8 cellular contexts compared by ENCODE assay signal in the genomic region with DNA sequence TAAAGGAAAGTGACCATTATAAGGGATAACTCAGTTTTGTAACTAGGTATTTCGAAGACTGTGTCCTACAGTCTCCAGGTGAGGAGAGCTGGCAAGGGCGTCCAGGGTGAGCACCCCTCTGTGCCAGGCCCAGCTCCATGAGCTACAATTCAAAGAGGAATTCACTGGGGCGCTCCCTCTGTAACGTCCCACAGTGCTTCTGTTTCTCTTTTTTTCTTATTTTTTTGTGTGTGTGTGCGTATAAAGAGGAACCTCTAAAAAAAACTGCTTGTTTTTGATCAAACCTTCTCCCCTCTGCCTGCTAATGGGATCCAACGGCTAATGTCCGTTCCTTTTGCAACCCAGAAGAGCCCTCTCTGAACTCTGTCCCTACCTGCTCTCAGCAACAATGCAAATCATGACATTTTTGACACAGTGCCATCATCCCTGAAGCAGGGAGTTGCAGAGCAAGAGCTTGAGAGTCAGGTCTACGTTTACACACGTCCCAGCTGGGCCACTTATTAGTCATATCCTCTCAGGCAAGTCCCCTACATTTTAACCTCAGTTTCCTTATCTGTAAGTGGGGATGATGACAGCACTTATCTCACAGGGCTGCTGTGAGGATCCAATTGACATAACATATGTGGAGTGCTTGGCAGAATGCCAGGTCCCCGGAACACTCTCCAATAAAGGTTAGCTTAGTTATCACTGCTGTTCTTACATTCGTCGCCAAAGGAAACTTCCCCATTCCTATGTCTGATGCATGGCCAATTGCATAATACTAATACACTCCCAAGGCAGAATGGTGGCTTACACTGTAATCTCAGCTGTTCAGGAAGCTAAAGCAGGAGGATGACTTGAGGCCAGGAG. TPM values are rescaled to one million over a fixed set of nuclear protein-coding genes. Genes with fewer than 3 reads are reported as not detected.
DNase-seq lines count a peak whose midpoint lies in the region; ATAC-seq lines count a peak whose summit lies in the region.

No MANE protein-coding gene starts in this region.

- peak overlapping the region; percentile 18 for H3K27ac ChIP-seq in right cardiac atrium (ENCODE audit: low read length)

- no peaks in the 10 kb centered on the region for H3K9me3 ChIP-seq in right cardiac atrium (ENCODE audit: control insufficient read depth, low read length)

- H3K4me3 ChIP-seq in right cardiac atrium (ENCODE audit: low read length), result no peak overlapping the region

- H3K27me3 ChIP-seq in right cardiac atrium (ENCODE audit: control insufficient read depth, insufficient read depth), result no peaks in the 10 kb centered on the region

- H3K4me3 Mint-ChIP-seq in activated T-helper 1 cell treated with anti-CD3 and anti-CD28 coated beads, Interleukin-12 subunit alpha, Interleukin-12 subunit beta, Interleukin-2, Interleukin-4 antibody, amounts not matched to agents 30 ng/mL and 10 ng/mL and 1 ng/mL, durations not matched to agents 14 hours and 24 hours and 36 hours, result no peak overlapping the region
- H3K4me3 Mint-ChIP-seq in stimulated activated effector memory CD8-positive, alpha-beta T cell treated with anti-CD3 and anti-CD28 coated beads, Interleukin-12 subunit alpha, Interleukin-12 subunit beta, amount 100 ng/mL, for 72 hours, result no peak overlapping the region

- DNase-seq in NCI-H1417 (lab: John Stamatoyannopoulos, UW), result peak; percentile 2 to 86 (median 48)
- no peak for DNase-seq in NCI-H1417 treated with DMSO at 0.1 percent for 48 hours (lab: John Stamatoyannopoulos, UW)
- DNase-seq in NCI-H446 treated with DMSO at 0.1 percent for 48 hours (lab: John Stamatoyannopoulos, UW), result peak; percentile 49
- DNase-seq in activated T-helper 1 cell treated with anti-CD3 and anti-CD28 coated beads, Interleukin-12 subunit alpha, Interleukin-12 subunit beta, Interleukin-2, Interleukin-4 antibody, amounts not matched to agents 30 ng/mL and 10 ng/mL and 1 ng/mL, durations not matched to agents 14 hours and 24 hours and 36 hours (ENCODE audit: low spot score), result peak; percentile 37
- DNase-seq in right cardiac atrium, result peak; percentile 93 to 96 (median 95)
- DNase-seq in stimulated activated effector memory CD8-positive, alpha-beta T cell treated with anti-CD3 and anti-CD28 coated beads, Interleukin-12 subunit alpha, Interleukin-12 subunit beta, amount 100 ng/mL, for 72 hours (ENCODE audit: low spot score in 2 of 2), result peak; percentile 14 to 71

- H3K9me3 Mint-ChIP-seq in activated T-helper 1 cell treated with anti-CD3 and anti-CD28 coated beads, Interleukin-12 subunit alpha, Interleukin-12 subunit beta, Interleukin-2, Interleukin-4 antibody, amounts not matched to agents 30 ng/mL and 10 ng/mL and 1 ng/mL, durations not matched to agents 14 hours and 24 hours and 36 hours, result no peaks in the 10 kb centered on the region
- H3K9me3 Mint-ChIP-seq in stimulated activated effector memory CD8-positive, alpha-beta T cell treated with anti-CD3 and anti-CD28 coated beads, Interleukin-12 subunit alpha, Interleukin-12 subunit beta, amount 100 ng/mL, for 72 hours, result no peaks in the 10 kb centered on the region

- intact Hi-C loops in activated T-helper 1 cell treated with anti-CD3 and anti-CD28 coated beads, Interleukin-12 subunit alpha, Interleukin-12 subunit beta, Interleukin-2, Interleukin-4 antibody, amounts not matched to agents 30 ng/mL and 10 ng/mL and 1 ng/mL, durations not matched to agents 14 hours and 24 hours and 36 hours (cut with micrococcal nuclease), result loop anchor here (1.0 kb wide), 2 partner anchors 17 to 184 kb away; a partner anchor contains a TSS
- intact Hi-C loops in right cardiac atrium (cut with DNase I), result no loop called here

- peaks cover 56% of the 10 kb centered on the region for H3K36me3 Mint-ChIP-seq in activated T-helper 1 cell treated with anti-CD3 and anti-CD28 coated beads, Interleukin-12 subunit alpha, Interleukin-12 subunit beta, Interleukin-2, Interleukin-4 antibody, amounts not matched to agents 30 ng/mL and 10 ng/mL and 1 ng/mL, durations not matched to agents 14 hours and 24 hours and 36 hours (ENCODE audit: low read depth)
- peaks cover 90% of the 10 kb centered on the region for H3K36me3 Mint-ChIP-seq in stimulated activated effector memory CD8-positive, alpha-beta T cell treated with anti-CD3 and anti-CD28 coated beads, Interleukin-12 subunit alpha, Interleukin-12 subunit beta, amount 100 ng/mL, for 72 hours

- H3K4me1 Mint-ChIP-seq in activated T-helper 1 cell treated with anti-CD3 and anti-CD28 coated beads, Interleukin-12 subunit alpha, Interleukin-12 subunit beta, Interleukin-2, Interleukin-4 antibody, amounts not matched to agents 30 ng/mL and 10 ng/mL and 1 ng/mL, durations not matched to agents 14 hours and 24 hours and 36 hours (ENCODE audit: low read depth), result peaks cover 15% of the 10 kb centered on the region
- H3K4me1 Mint-ChIP-seq in stimulated activated effector memory CD8-positive, alpha-beta T cell treated with anti-CD3 and anti-CD28 coated beads, Interleukin-12 subunit alpha, Interleukin-12 subunit beta, amount 100 ng/mL, for 72 hours, result peaks cover 13% of the 10 kb centered on the region

- peak overlapping the region; percentile 81 for H3K27ac Mint-ChIP-seq in activated T-helper 1 cell treated with anti-CD3 and anti-CD28 coated beads, Interleukin-12 subunit alpha, Interleukin-12 subunit beta, Interleukin-2, Interleukin-4 antibody, amounts not matched to agents 30 ng/mL and 10 ng/mL and 1 ng/mL, durations not matched to agents 14 hours and 24 hours and 36 hours
- peak overlapping the region; percentile 82 for H3K27ac Mint-ChIP-seq in stimulated activated effector memory CD8-positive, alpha-beta T cell treated with anti-CD3 and anti-CD28 coated beads, Interleukin-12 subunit alpha, Interleukin-12 subunit beta, amount 100 ng/mL, for 72 hours

- no peaks in the 10 kb centered on the region for H3K27me3 Mint-ChIP-seq in activated T-helper 1 cell treated with anti-CD3 and anti-CD28 coated beads, Interleukin-12 subunit alpha, Interleukin-12 subunit beta, Interleukin-2, Interleukin-4 antibody, amounts not matched to agents 30 ng/mL and 10 ng/mL and 1 ng/mL, durations not matched to agents 14 hours and 24 hours and 36 hours (ENCODE audit: insufficient read depth)

- WGBS in right cardiac atrium, result 34% methylated on average over 12 of the region's 12 CpGs

- peak; percentile 51 for ATAC-seq in HG02885 (IDR thresholded peaks at IDR 0.05; ENCODE audit: poor library complexity, unreplicated experiment)
- peak; percentile 91 to 94 for ATAC-seq in right cardiac atrium
- ATAC-seq in stimulated activated effector memory CD8-positive, alpha-beta T cell treated with anti-CD3 and anti-CD28 coated beads, Interleukin-12 subunit alpha, Interleukin-12 subunit beta, amount 100 ng/mL, for 72 hours, result peak; percentile 99
- ATAC-seq in GM19467 (IDR thresholded peaks at IDR 0.05; ENCODE audit: unreplicated experiment), result no peak

- peaks cover 21% of the 10 kb centered on the region for H3K4me1 ChIP-seq in right cardiac atrium (ENCODE audit: control insufficient read depth, insufficient read depth, low read length)

RNA-seq across cellular contexts. Expression of a gene that starts 16.9 kb away (rescaled TPM):
- total RNA-seq in activated T-helper 1 cell treated with anti-CD3 and anti-CD28 coated beads, Interleukin-12 subunit alpha, Interleukin-12 subunit beta, Interleukin-2, Interleukin-4 antibody, amounts not matched to agents 30 ng/mL and 10 ng/mL and 1 ng/mL, durations not matched to agents 14 hours and 24 hours and 36 hours, result 84.5 and 90.9 TPM in 2 replicates
- 10 to 100 TPM; 31.2 to 41.4 (median 40.2) TPM for total RNA-seq in right cardiac atrium
- 29.2 TPM for polyA plus RNA-seq in right cardiac atrium

RNA-seq across cellular contexts. Expression of a gene that starts 54.0 kb away (rescaled TPM):
- total RNA-seq in activated T-helper 1 cell treated with anti-CD3 and anti-CD28 coated beads, Interleukin-12 subunit alpha, Interleukin-12 subunit beta, Interleukin-2, Interleukin-4 antibody, amounts not matched to agents 30 ng/mL and 10 ng/mL and 1 ng/mL, durations not matched to agents 14 hours and 24 hours and 36 hours, result 89.4 and 96.5 TPM in 2 replicates
- total RNA-seq in right cardiac atrium, result 100 to 1,000 TPM; 216 to 307 (median 277) TPM
- 768 TPM for polyA plus RNA-seq in right cardiac atrium

RNA-seq across cellular contexts. Expression of a gene that starts 54.4 kb away (rescaled TPM):
- 28.4 and 28.5 TPM in 2 replicates for total RNA-seq in activated T-helper 1 cell treated with anti-CD3 and anti-CD28 coated beads, Interleukin-12 subunit alpha, Interleukin-12 subunit beta, Interleukin-2, Interleukin-4 antibody, amounts not matched to agents 30 ng/mL and 10 ng/mL and 1 ng/mL, durations not matched to agents 14 hours and 24 hours and 36 hours
- total RNA-seq in right cardiac atrium, result 10 to 100 TPM; 21.2 to 28.6 (median 23.8) TPM
- polyA plus RNA-seq in right cardiac atrium, result 34.0 TPM
